1 cellular context compared by ENCODE assay signal in genomic region chr16:1705688-1706385, GRCh38.
TF ChIP-seq lines count a peak whose summit lies in the region.

A gene with protein sequence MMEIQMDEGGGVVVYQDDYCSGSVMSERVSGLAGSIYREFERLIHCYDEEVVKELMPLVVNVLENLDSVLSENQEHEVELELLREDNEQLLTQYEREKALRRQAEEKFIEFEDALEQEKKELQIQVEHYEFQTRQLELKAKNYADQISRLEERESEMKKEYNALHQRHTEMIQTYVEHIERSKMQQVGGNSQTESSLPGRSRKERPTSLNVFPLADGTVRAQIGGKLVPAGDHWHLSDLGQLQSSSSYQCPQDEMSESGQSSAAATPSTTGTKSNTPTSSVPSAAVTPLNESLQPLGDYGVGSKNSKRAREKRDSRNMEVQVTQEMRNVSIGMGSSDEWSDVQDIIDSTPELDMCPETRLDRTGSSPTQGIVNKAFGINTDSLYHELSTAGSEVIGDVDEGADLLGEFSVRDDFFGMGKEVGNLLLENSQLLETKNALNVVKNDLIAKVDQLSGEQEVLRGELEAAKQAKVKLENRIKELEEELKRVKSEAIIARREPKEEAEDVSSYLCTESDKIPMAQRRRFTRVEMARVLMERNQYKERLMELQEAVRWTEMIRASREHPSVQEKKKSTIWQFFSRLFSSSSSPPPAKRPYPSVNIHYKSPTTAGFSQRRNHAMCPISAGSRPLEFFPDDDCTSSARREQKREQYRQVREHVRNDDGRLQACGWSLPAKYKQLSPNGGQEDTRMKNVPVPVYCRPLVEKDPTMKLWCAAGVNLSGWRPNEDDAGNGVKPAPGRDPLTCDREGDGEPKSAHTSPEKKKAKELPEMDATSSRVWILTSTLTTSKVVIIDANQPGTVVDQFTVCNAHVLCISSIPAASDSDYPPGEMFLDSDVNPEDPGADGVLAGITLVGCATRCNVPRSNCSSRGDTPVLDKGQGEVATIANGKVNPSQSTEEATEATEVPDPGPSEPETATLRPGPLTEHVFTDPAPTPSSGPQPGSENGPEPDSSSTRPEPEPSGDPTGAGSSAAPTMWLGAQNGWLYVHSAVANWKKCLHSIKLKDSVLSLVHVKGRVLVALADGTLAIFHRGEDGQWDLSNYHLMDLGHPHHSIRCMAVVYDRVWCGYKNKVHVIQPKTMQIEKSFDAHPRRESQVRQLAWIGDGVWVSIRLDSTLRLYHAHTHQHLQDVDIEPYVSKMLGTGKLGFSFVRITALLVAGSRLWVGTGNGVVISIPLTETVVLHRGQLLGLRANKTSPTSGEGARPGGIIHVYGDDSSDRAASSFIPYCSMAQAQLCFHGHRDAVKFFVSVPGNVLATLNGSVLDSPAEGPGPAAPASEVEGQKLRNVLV (N-terminal part only) (plus strand): TSS chr16:1706195. CDS start chr16:1706340, 145 bp downstream.

TF ChIP-seq in K562, 482 proteins besides CTCF, POLR2A, EP300 and RAD21 (continued from another document and continues in another):
- TF ChIP-seq, protein P1, sequence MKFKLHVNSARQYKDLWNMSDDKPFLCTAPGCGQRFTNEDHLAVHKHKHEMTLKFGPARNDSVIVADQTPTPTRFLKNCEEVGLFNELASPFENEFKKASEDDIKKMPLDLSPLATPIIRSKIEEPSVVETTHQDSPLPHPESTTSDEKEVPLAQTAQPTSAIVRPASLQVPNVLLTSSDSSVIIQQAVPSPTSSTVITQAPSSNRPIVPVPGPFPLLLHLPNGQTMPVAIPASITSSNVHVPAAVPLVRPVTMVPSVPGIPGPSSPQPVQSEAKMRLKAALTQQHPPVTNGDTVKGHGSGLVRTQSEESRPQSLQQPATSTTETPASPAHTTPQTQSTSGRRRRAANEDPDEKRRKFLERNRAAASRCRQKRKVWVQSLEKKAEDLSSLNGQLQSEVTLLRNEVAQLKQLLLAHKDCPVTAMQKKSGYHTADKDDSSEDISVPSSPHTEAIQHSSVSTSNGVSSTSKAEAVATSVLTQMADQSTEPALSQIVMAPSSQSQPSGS (CRISPR knock-in tag; IDR thresholded peaks at IDR 0.05), result peak; percentile 91
- TF ChIP-seq IFI16 (CRISPR knock-in tag; IDR thresholded peaks at IDR 0.05) (no peak), ZBTB5 (IDR thresholded peaks at IDR 0.05) (no peak), TFAM (CRISPR knock-in tag; conservative IDR thresholded peaks at IDR 0.05) (no peak), CSDE1 (IDR thresholded peaks at IDR 0.05) (no peak; a peak in 1 of 4 replicates), HCFC1 (IDR thresholded peaks at IDR 0.05; ENCODE audit: low read depth, low read length) (peak; percentile 84), ZNF124 (CRISPR knock-in tag; IDR thresholded peaks at IDR 0.05) (no peak), ZNF239 (CRISPR knock-in tag; IDR thresholded peaks at IDR 0.05) (no peak), NR2C2 (CRISPR knock-in tag; IDR thresholded peaks at IDR 0.05) (no peak), NR2C2 (tag; IDR thresholded peaks at IDR 0.05) (no peak), ZNF347 (CRISPR knock-in tag; IDR thresholded peaks at IDR 0.05; ENCODE audit: low read depth) (no peak), ZFP36 (IDR thresholded peaks at IDR 0.05; ENCODE audit: low read depth, low read length, partially characterized antibody) (no peak), ZNF140 (CRISPR knock-in tag; IDR thresholded peaks at IDR 0.05) (no peak), CBFA2T3 (IDR thresholded peaks at IDR 0.05) (no peak), ARID2 (IDR thresholded peaks at IDR 0.05) (no peak), ZNF174 (CRISPR knock-in tag; IDR thresholded peaks at IDR 0.05) (no peak), ZFPM2 (CRISPR knock-in tag; IDR thresholded peaks at IDR 0.05) (no peak), ZNF76 (CRISPR knock-in tag; IDR thresholded peaks at IDR 0.05; ENCODE audit: borderline replicate concordance) (no peak), THRAP3 (IDR thresholded peaks at IDR 0.05; ENCODE audit: borderline replicate concordance) (no peak), ZNF445 (CRISPR knock-in tag; IDR thresholded peaks at IDR 0.05; ENCODE audit: low read depth) (no peak), ZC3H11A (IDR thresholded peaks at IDR 0.05; ENCODE audit: low read depth, low read length) (peak; percentile 43; the same call in 1 of the 2 replicates), MAFK (IDR thresholded peaks at IDR 0.05; ENCODE audit: low read length) (no peak), ETV6 (IDR thresholded peaks at IDR 0.05; ENCODE audit: borderline replicate concordance in 1 of 2, low read depth in 2 of 2, low read length in 1 of 2) (no peak), ETV6 (CRISPR knock-in tag; IDR thresholded peaks at IDR 0.05; ENCODE audit: borderline replicate concordance) (no peak), THAP12 (CRISPR knock-in tag; IDR thresholded peaks at IDR 0.05) (peak; percentile 89; the same call in 1 of the 2 replicates)
- TF ChIP-seq, protein P2, sequence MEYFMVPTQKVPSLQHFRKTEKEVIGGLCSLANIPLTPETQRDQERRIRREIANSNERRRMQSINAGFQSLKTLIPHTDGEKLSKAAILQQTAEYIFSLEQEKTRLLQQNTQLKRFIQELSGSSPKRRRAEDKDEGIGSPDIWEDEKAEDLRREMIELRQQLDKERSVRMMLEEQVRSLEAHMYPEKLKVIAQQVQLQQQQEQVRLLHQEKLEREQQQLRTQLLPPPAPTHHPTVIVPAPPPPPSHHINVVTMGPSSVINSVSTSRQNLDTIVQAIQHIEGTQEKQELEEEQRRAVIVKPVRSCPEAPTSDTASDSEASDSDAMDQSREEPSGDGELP (CRISPR knock-in tag; IDR thresholded peaks at IDR 0.05; ENCODE audit: borderline replicate concordance), result peak; percentile 50
- TF ChIP-seq, protein P3, sequence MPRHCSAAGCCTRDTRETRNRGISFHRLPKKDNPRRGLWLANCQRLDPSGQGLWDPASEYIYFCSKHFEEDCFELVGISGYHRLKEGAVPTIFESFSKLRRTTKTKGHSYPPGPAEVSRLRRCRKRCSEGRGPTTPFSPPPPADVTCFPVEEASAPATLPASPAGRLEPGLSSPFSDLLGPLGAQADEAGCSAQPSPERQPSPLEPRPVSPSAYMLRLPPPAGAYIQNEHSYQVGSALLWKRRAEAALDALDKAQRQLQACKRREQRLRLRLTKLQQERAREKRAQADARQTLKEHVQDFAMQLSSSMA (CRISPR knock-in tag; IDR thresholded peaks at IDR 0.05), result peak; percentile 49; the same call in 1 of the 2 replicates
- TF ChIP-seq, protein P4, sequence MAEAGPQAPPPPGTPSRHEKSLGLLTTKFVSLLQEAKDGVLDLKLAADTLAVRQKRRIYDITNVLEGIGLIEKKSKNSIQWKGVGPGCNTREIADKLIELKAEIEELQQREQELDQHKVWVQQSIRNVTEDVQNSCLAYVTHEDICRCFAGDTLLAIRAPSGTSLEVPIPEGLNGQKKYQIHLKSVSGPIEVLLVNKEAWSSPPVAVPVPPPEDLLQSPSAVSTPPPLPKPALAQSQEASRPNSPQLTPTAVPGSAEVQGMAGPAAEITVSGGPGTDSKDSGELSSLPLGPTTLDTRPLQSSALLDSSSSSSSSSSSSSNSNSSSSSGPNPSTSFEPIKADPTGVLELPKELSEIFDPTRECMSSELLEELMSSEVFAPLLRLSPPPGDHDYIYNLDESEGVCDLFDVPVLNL (CRISPR knock-in tag; IDR thresholded peaks at IDR 0.05; ENCODE audit: low read depth), result no peak
- TF ChIP-seq, protein P5, sequence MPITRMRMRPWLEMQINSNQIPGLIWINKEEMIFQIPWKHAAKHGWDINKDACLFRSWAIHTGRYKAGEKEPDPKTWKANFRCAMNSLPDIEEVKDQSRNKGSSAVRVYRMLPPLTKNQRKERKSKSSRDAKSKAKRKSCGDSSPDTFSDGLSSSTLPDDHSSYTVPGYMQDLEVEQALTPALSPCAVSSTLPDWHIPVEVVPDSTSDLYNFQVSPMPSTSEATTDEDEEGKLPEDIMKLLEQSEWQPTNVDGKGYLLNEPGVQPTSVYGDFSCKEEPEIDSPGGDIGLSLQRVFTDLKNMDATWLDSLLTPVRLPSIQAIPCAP (CRISPR knock-in tag; IDR thresholded peaks at IDR 0.05; ENCODE audit: borderline replicate concordance), result no peak
- TF ChIP-seq, protein P6, sequence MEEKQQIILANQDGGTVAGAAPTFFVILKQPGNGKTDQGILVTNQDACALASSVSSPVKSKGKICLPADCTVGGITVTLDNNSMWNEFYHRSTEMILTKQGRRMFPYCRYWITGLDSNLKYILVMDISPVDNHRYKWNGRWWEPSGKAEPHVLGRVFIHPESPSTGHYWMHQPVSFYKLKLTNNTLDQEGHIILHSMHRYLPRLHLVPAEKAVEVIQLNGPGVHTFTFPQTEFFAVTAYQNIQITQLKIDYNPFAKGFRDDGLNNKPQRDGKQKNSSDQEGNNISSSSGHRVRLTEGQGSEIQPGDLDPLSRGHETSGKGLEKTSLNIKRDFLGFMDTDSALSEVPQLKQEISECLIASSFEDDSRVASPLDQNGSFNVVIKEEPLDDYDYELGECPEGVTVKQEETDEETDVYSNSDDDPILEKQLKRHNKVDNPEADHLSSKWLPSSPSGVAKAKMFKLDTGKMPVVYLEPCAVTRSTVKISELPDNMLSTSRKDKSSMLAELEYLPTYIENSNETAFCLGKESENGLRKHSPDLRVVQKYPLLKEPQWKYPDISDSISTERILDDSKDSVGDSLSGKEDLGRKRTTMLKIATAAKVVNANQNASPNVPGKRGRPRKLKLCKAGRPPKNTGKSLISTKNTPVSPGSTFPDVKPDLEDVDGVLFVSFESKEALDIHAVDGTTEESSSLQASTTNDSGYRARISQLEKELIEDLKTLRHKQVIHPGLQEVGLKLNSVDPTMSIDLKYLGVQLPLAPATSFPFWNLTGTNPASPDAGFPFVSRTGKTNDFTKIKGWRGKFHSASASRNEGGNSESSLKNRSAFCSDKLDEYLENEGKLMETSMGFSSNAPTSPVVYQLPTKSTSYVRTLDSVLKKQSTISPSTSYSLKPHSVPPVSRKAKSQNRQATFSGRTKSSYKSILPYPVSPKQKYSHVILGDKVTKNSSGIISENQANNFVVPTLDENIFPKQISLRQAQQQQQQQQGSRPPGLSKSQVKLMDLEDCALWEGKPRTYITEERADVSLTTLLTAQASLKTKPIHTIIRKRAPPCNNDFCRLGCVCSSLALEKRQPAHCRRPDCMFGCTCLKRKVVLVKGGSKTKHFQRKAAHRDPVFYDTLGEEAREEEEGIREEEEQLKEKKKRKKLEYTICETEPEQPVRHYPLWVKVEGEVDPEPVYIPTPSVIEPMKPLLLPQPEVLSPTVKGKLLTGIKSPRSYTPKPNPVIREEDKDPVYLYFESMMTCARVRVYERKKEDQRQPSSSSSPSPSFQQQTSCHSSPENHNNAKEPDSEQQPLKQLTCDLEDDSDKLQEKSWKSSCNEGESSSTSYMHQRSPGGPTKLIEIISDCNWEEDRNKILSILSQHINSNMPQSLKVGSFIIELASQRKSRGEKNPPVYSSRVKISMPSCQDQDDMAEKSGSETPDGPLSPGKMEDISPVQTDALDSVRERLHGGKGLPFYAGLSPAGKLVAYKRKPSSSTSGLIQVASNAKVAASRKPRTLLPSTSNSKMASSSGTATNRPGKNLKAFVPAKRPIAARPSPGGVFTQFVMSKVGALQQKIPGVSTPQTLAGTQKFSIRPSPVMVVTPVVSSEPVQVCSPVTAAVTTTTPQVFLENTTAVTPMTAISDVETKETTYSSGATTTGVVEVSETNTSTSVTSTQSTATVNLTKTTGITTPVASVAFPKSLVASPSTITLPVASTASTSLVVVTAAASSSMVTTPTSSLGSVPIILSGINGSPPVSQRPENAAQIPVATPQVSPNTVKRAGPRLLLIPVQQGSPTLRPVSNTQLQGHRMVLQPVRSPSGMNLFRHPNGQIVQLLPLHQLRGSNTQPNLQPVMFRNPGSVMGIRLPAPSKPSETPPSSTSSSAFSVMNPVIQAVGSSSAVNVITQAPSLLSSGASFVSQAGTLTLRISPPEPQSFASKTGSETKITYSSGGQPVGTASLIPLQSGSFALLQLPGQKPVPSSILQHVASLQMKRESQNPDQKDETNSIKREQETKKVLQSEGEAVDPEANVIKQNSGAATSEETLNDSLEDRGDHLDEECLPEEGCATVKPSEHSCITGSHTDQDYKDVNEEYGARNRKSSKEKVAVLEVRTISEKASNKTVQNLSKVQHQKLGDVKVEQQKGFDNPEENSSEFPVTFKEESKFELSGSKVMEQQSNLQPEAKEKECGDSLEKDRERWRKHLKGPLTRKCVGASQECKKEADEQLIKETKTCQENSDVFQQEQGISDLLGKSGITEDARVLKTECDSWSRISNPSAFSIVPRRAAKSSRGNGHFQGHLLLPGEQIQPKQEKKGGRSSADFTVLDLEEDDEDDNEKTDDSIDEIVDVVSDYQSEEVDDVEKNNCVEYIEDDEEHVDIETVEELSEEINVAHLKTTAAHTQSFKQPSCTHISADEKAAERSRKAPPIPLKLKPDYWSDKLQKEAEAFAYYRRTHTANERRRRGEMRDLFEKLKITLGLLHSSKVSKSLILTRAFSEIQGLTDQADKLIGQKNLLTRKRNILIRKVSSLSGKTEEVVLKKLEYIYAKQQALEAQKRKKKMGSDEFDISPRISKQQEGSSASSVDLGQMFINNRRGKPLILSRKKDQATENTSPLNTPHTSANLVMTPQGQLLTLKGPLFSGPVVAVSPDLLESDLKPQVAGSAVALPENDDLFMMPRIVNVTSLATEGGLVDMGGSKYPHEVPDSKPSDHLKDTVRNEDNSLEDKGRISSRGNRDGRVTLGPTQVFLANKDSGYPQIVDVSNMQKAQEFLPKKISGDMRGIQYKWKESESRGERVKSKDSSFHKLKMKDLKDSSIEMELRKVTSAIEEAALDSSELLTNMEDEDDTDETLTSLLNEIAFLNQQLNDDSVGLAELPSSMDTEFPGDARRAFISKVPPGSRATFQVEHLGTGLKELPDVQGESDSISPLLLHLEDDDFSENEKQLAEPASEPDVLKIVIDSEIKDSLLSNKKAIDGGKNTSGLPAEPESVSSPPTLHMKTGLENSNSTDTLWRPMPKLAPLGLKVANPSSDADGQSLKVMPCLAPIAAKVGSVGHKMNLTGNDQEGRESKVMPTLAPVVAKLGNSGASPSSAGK (IDR thresholded peaks at IDR 0.05), result no peak
